Comparison of ENCODE assay signal across 29 cellular contexts in the genomic region with DNA sequence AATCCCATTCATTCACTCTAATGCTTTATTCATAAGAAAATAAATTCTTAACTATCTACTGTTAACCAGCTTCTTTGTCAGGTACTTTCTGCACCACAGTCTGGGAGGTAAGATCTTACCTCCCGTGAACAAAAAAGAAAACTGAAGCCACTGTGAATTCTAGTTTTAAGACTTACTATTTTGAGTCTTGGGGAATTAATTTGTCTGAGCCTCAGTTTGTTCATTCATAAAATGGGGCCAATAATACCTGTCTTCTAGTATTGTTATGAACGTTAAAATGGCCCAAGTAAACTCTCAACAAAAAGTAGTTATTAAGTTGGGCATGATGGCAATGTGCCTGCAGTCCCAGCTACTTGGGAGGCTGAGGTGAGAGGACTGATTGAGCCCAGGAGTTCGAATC.
"Had no signal": no experiment of that assay in that cellular context is flagged by ENCODE, and none has a peak within 500 bp of the region (broad histone marks: within the 10 kb centered on the region; RNA-seq: fewer than 3 reads in every experiment).

No MANE protein-coding gene starts in this region.

- H3K27me3 Mint-ChIP-seq: dendritic cell treated with granulocyte-macrophage colony-stimulating factor and Interleukin-4, amounts not matched to agents 40 ng/mL and 50 ng/mL, for 4 days; effector memory CD8-positive, alpha-beta T cell had no signal

- DNase-seq: colonic mucosa; cortex of kidney; dermis blood vessel endothelial cell; dorsolateral prefrontal cortex; effector CD4-positive, alpha-beta T cell; effector CD8-positive, alpha-beta T cell; effector memory CD4-positive, alpha-beta T cell; effector memory CD8-positive, alpha-beta T cell; endodermal cell; erythroblast; esophagus squamous epithelium; foreskin fibroblast; foreskin keratinocyte; foreskin melanocyte; gastrocnemius medialis; glutamatergic neuron; head of caudate nucleus; heart left ventricle; heart right ventricle had no signal

- H3K4me3 Mint-ChIP-seq: dendritic cell treated with granulocyte-macrophage colony-stimulating factor and Interleukin-4, amounts not matched to agents 40 ng/mL and 50 ng/mL, for 4 days; effector memory CD8-positive, alpha-beta T cell; endodermal cell had no signal

- H3K27me3 ChIP-seq: colonic mucosa, dorsolateral prefrontal cortex, esophagus muscularis mucosa, esophagus squamous epithelium, foreskin keratinocyte, gastrocnemius medialis, gastroesophageal sphincter, heart left ventricle, heart right ventricle had no signal

- H3K4me3 ChIP-seq: colonic mucosa, coronary artery, dorsolateral prefrontal cortex, esophagus muscularis mucosa, esophagus squamous epithelium, gastrocnemius medialis, gastroesophageal sphincter, heart left ventricle, heart right ventricle had no signal

- ATAC-seq: effector memory CD8-positive, alpha-beta T cell; esophagus mucosa; foreskin keratinocyte; gastrocnemius medialis; gastroesophageal sphincter; heart left ventricle; heart right ventricle had no signal

- H3K4me1 ChIP-seq: colonic mucosa, foreskin keratinocyte, gastroesophageal sphincter had no signal

- FAIRE-seq: colon, endometrium, endothelial cell of umbilical vein, frontal cortex had no signal

- H3K36me3 ChIP-seq: colonic mucosa, esophagus muscularis mucosa, gastrocnemius medialis, gastroesophageal sphincter had no signal

- H3K9me3 ChIP-seq: colonic mucosa, esophagus muscularis mucosa, esophagus squamous epithelium, gastrocnemius medialis, gastroesophageal sphincter, heart left ventricle, heart right ventricle had no signal

- H3K27ac Mint-ChIP-seq: dendritic cell treated with granulocyte-macrophage colony-stimulating factor and Interleukin-4, amounts not matched to agents 40 ng/mL and 50 ng/mL, for 4 days; effector memory CD8-positive, alpha-beta T cell; endodermal cell had no signal

- H3K27ac ChIP-seq: colonic mucosa, coronary artery, dorsolateral prefrontal cortex, epithelial cell of prostate, esophagus muscularis mucosa, esophagus squamous epithelium, foreskin keratinocyte, gastrocnemius medialis, gastroesophageal sphincter, heart left ventricle, heart right ventricle had no signal

- H3K4me1 Mint-ChIP-seq: endodermal cell had no signal
